In genomic region chr2:151030663-151031230, GRCh38 we compare ENCODE assay signal across 1 cellular context.
TF ChIP-seq lines count a peak whose summit lies in the region.

No MANE protein-coding gene starts in this region.

TF ChIP-seq in GM23338, 12 proteins besides CTCF, POLR2A, EP300 and RAD21 (continued from another document):
- TF ChIP-seq, protein P1, sequence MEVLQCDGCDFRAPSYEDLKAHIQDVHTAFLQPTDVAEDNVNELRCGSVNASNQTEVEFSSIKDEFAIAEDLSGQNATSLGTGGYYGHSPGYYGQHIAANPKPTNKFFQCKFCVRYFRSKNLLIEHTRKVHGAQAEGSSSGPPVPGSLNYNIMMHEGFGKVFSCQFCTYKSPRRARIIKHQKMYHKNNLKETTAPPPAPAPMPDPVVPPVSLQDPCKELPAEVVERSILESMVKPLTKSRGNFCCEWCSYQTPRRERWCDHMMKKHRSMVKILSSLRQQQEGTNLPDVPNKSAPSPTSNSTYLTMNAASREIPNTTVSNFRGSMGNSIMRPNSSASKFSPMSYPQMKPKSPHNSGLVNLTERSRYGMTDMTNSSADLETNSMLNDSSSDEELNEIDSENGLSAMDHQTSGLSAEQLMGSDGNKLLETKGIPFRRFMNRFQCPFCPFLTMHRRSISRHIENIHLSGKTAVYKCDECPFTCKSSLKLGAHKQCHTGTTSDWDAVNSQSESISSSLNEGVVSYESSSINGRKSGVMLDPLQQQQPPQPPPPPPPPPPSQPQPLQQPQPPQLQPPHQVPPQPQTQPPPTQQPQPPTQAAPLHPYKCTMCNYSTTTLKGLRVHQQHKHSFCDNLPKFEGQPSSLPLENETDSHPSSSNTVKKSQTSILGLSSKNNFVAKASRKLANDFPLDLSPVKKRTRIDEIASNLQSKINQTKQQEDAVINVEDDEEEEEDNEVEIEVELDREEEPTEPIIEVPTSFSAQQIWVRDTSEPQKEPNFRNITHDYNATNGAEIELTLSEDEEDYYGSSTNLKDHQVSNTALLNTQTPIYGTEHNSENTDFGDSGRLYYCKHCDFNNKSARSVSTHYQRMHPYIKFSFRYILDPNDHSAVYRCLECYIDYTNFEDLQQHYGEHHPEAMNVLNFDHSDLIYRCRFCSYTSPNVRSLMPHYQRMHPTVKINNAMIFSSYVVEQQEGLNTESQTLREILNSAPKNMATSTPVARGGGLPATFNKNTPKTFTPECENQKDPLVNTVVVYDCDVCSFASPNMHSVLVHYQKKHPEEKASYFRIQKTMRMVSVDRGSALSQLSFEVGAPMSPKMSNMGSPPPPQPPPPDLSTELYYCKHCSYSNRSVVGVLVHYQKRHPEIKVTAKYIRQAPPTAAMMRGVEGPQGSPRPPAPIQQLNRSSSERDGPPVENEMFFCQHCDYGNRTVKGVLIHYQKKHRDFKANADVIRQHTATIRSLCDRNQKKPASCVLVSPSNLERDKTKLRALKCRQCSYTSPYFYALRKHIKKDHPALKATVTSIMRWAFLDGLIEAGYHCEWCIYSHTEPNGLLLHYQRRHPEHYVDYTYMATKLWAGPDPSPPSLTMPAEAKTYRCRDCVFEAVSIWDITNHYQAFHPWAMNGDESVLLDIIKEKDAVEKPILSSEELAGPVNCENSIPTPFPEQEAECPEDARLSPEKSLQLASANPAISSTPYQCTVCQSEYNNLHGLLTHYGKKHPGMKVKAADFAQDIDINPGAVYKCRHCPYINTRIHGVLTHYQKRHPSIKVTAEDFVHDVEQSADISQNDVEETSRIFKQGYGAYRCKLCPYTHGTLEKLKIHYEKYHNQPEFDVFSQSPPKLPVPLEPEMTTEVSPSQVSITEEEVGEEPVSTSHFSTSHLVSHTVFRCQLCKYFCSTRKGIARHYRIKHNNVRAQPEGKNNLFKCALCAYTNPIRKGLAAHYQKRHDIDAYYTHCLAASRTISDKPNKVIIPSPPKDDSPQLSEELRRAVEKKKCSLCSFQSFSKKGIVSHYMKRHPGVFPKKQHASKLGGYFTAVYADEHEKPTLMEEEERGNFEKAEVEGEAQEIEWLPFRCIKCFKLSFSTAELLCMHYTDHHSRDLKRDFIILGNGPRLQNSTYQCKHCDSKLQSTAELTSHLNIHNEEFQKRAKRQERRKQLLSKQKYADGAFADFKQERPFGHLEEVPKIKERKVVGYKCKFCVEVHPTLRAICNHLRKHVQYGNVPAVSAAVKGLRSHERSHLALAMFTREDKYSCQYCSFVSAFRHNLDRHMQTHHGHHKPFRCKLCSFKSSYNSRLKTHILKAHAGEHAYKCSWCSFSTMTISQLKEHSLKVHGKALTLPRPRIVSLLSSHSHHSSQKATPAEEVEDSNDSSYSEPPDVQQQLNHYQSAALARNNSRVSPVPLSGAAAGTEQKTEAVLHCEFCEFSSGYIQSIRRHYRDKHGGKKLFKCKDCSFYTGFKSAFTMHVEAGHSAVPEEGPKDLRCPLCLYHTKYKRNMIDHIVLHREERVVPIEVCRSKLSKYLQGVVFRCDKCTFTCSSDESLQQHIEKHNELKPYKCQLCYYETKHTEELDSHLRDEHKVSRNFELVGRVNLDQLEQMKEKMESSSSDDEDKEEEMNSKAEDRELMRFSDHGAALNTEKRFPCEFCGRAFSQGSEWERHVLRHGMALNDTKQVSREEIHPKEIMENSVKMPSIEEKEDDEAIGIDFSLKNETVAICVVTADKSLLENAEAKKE (CRISPR knock-in tag; IDR thresholded peaks at IDR 0.05) = no peak
- TF ChIP-seq STAT1 (IDR thresholded peaks at IDR 0.05; ENCODE audit: unreplicated experiment) (no peak), CREB1 (CRISPR knock-in tag; IDR thresholded peaks at IDR 0.05; ENCODE audit: low read depth) (no peak), JUNB (IDR thresholded peaks at IDR 0.05; ENCODE audit: unreplicated experiment) (no peak)
